8 cellular contexts compared by ENCODE assay signal in genomic region chr5:8864053-8864452, GRCh38.
DNase-seq lines count a peak whose midpoint lies in the region; ATAC-seq and TF ChIP-seq lines count a peak whose summit lies in the region.

No MANE protein-coding gene starts in this region.

- H3K4me3 ChIP-seq in lower lobe of right lung (no peak overlapping the region), gastrocnemius medialis (no peak overlapping the region), left ventricle myocardium inferior (no peak overlapping the region)

- no peaks in the 10 kb centered on the region for H3K27me3 ChIP-seq in lower lobe of right lung (ENCODE audit: low read depth)
- no peaks in the 10 kb centered on the region for H3K27me3 ChIP-seq in gastrocnemius medialis
- no peaks in the 10 kb centered on the region for H3K27me3 ChIP-seq in left ventricle myocardium inferior (ENCODE audit: low read depth)

- peak; percentile 15 for DNase-seq in GM10248 (ENCODE audit: extremely low spot score)
- peak; percentile 19 for DNase-seq in HPDE6-E6E7 (ENCODE audit: extremely low spot score)
- no peak for DNase-seq in lower lobe of right lung
- DNase-seq in gastrocnemius medialis = no peak
- DNase-seq in NCI-H187 treated with DMSO at 0.1 percent for 48 hours (lab: John Stamatoyannopoulos, UW) = no peak
- no peak for DNase-seq in left ventricle myocardium inferior

- POLR2A ChIA-PET in GM10248 (lab: Yijun Ruan, JAX) = no interaction called here

- intact Hi-C loops in lower lobe of right lung (cut with DNase I) (no loop called here), gastrocnemius medialis (cut with DNase I; ENCODE audit: low total_unique reads) (no loop called here), left ventricle myocardium inferior (cut with micrococcal nuclease) (no loop called here)

- no peak for TF ChIP-seq POLR2A in gastrocnemius medialis (IDR thresholded peaks at IDR 0.05)

- H3K27ac ChIP-seq in VCaP = no peak overlapping the region
- no peak overlapping the region for H3K27ac ChIP-seq in lower lobe of right lung
- no peak overlapping the region for H3K27ac ChIP-seq in gastrocnemius medialis
- H3K27ac ChIP-seq in left ventricle myocardium inferior (replicated peaks) = no peak overlapping the region

- CTCF ChIA-PET in GM10248 (lab: Yijun Ruan, JAX) = interaction anchor here (0.7 to 1.2 kb wide), 5 partner anchors 9 to 344 kb away, joined by 3 to 4 read pairs (median 3); no protein-coding TSS in a partner anchor

- H3K9me3 ChIP-seq in lower lobe of right lung (no peaks in the 10 kb centered on the region), gastrocnemius medialis (no peaks in the 10 kb centered on the region), left ventricle myocardium inferior (replicated peaks) (peaks cover 9% of the 10 kb centered on the region)

- peak; percentile 60 for TF ChIP-seq CTCF in GM10248 (IDR thresholded peaks at IDR 0.05; ENCODE audit: control extremely low read depth, extremely low read depth, low read depth, missing control alignments)
- TF ChIP-seq CTCF in VCaP (conservative IDR thresholded peaks at IDR 0.05) = peak; percentile 72
- TF ChIP-seq CTCF in lower lobe of right lung (IDR thresholded peaks at IDR 0.05) = peak; percentile 18
- no peak for TF ChIP-seq CTCF in gastrocnemius medialis (IDR thresholded peaks at IDR 0.05 in 4 of 5, conservative IDR thresholded peaks at IDR 0.05 in 1 of 5)
- TF ChIP-seq CTCF in left ventricle myocardium inferior (IDR thresholded peaks at IDR 0.05; ENCODE audit: borderline replicate concordance) = no peak

- ATAC-seq in lower lobe of right lung = no peak
- ATAC-seq in GM21737 (IDR thresholded peaks at IDR 0.05; ENCODE audit: unreplicated experiment) = no peak
- ATAC-seq in gastrocnemius medialis = no peak

- in situ Hi-C loops in gastrocnemius medialis (cut with MboI; ENCODE audit: low sequenced_read_pairs in 4 of 4) = no loop called here

- H3K4me1 ChIP-seq in lower lobe of right lung (no peaks in the 10 kb centered on the region), gastrocnemius medialis (no peaks in the 10 kb centered on the region), left ventricle myocardium inferior (no peaks in the 10 kb centered on the region)

- H3K36me3 ChIP-seq in lower lobe of right lung = no peaks in the 10 kb centered on the region
- H3K36me3 ChIP-seq in gastrocnemius medialis = no peaks in the 10 kb centered on the region
- no peaks in the 10 kb centered on the region for H3K36me3 ChIP-seq in left ventricle myocardium inferior

Comparison
In these comparisons a context has a peak if more than half of its experiments do, and no peak if none do; other contexts are left out.
1. DNase-seq: peak in GM10248 (single experiment) and HPDE6-E6E7 (single experiment); none in lower lobe of right lung (single experiment), gastrocnemius medialis (0 of 2), NCI-H187 treated with DMSO at 0.1 percent for 48 hours (single experiment) and left ventricle myocardium inferior (single experiment).
2. CTCF ChIP-seq: peak in GM10248 (single experiment), VCaP (single experiment) and lower lobe of right lung (single experiment); none in gastrocnemius medialis (0 of 5) and left ventricle myocardium inferior (single experiment).